ENCODE assay signal across 17 cellular contexts in genomic region chr21:35023396-35024070, GRCh38. TPM values are rescaled to one million over a fixed set of nuclear protein-coding genes. Genes with fewer than 3 reads are reported as not detected.
DNase-seq lines count a peak whose midpoint lies in the region; ATAC-seq and TF ChIP-seq lines count a peak whose summit lies in the region.
"Had no signal": no experiment of that assay in that cellular context is flagged by ENCODE, and none has a peak within 500 bp of the region (broad histone marks: within the 10 kb centered on the region; RNA-seq: fewer than 3 reads in every experiment).

No MANE protein-coding gene starts in this region.

- H3K27me3 ChIP-seq in endodermal cell (ENCODE audit: control insufficient read depth, insufficient read depth, low read length, poor library complexity, severe bottlenecking), result peaks cover 36% of the 10 kb centered on the region
- H3K27me3 ChIP-seq: BE2C, sigmoid colon had no signal

- H3K27ac Mint-ChIP-seq in endodermal cell, result no peak overlapping the region
- peak overlapping the region; percentile 83 for H3K27ac Mint-ChIP-seq in stimulated activated naive B cell treated with anti-CD40 and anti-IgM and Interleukin-4, amounts not matched to agents 10 μg/mL and 1 μg/mL and 100 μg/mL, for 72 hours
- H3K27ac Mint-ChIP-seq: GM23338, type B pancreatic cell had no signal

- H3K36me3 Mint-ChIP-seq in endodermal cell (ENCODE audit: low read depth), result no peaks in the 10 kb centered on the region
- peaks cover 39 to 49% of the 10 kb centered on the region in 2 donors for H3K36me3 Mint-ChIP-seq in stimulated activated naive B cell treated with anti-CD40 and anti-IgM and Interleukin-4, amounts not matched to agents 10 μg/mL and 1 μg/mL and 100 μg/mL, for 72 hours
- H3K36me3 Mint-ChIP-seq: type B pancreatic cell had no signal

- TF ChIP-seq CTCF in endodermal cell (conservative IDR thresholded peaks at IDR 0.05), result no peak

- H3K36me3 ChIP-seq in KOPT-K1 (ENCODE audit: insufficient read depth, low read length) (peaks cover 59% of the 10 kb centered on the region), endodermal cell (ENCODE audit: control insufficient read depth, insufficient read depth, low read length) (no peaks in the 10 kb centered on the region)
- H3K36me3 ChIP-seq: BE2C, sigmoid colon had no signal

- H3K4me3 Mint-ChIP-seq in endodermal cell, result no peak overlapping the region
- peak overlapping the region in 1 of 2 donors; percentile 36 for H3K4me3 Mint-ChIP-seq in stimulated activated naive B cell treated with anti-CD40 and anti-IgM and Interleukin-4, amounts not matched to agents 10 μg/mL and 1 μg/mL and 100 μg/mL, for 72 hours
- H3K4me3 Mint-ChIP-seq: GM23338, type B pancreatic cell had no signal

- peak; percentile 22 for DNase-seq in stimulated activated CD4-positive, alpha-beta T cell treated with anti-CD3 and anti-CD28 coated beads, Interleukin-1b, Interleukin-23, amount 100 ng/mL, for 48 hours
- no peak for DNase-seq in stimulated activated CD4-positive, alpha-beta T cell treated with anti-CD3 and anti-CD28 coated beads, Interleukin-2, amount 100 ng/mL, for 48 hours
- peak; percentile 37 for DNase-seq in endodermal cell
- no peak for DNase-seq in stimulated activated naive B cell treated with anti-CD40 and anti-IgM and Interleukin-4, amounts not matched to agents 10 μg/mL and 1 μg/mL and 100 μg/mL, for 72 hours
- DNase-seq in stimulated activated CD4-positive, alpha-beta T cell treated with anti-CD3 and anti-CD28 coated beads, Interleukin-4, amount 100 ng/mL, for 1 hour, result no peak
- DNase-seq: BE2C, DMS79 treated with DMSO at 0.1 percent for 48 hours, NCI-H1092 treated with DMSO at 0.1 percent for 48 hours, NCI-H2171 treated with DMSO at 0.1 percent for 48 hours, sigmoid colon had no signal

- H3K4me3 ChIP-seq in endodermal cell (ENCODE audit: low read length), result no peak overlapping the region
- H3K4me3 ChIP-seq: GM23338, sigmoid colon had no signal

- H3K9ac ChIP-seq in endodermal cell (ENCODE audit: extremely low read depth, low read length, poor library complexity, severe bottlenecking), result no peak overlapping the region
- H3K9ac ChIP-seq: KMS-11 had no signal

- H3K4me1 ChIP-seq in endodermal cell (ENCODE audit: control insufficient read depth, insufficient read depth, low read length), result peaks cover 4% of the 10 kb centered on the region
- H3K4me1 ChIP-seq: BE2C had no signal

- peaks cover 44% of the 10 kb centered on the region for H3K4me1 Mint-ChIP-seq in endodermal cell
- peaks cover 59 to 92% of the 10 kb centered on the region in 2 donors for H3K4me1 Mint-ChIP-seq in stimulated activated naive B cell treated with anti-CD40 and anti-IgM and Interleukin-4, amounts not matched to agents 10 μg/mL and 1 μg/mL and 100 μg/mL, for 72 hours

- H3K27ac ChIP-seq in KOPT-K1 (ENCODE audit: low read depth, low read length, poor library complexity, severe bottlenecking) (peak overlapping the region; percentile 98), endodermal cell (ENCODE audit: low read depth, low read length) (no peak overlapping the region)
- H3K27ac ChIP-seq: KMS-11, sigmoid colon had no signal

- ATAC-seq in stimulated activated naive B cell treated with anti-CD40 and anti-IgM and Interleukin-4, amounts not matched to agents 10 μg/mL and 1 μg/mL and 100 μg/mL, for 72 hours (replicated peaks), result no peak
- ATAC-seq in GM19455 (IDR thresholded peaks at IDR 0.05; ENCODE audit: unreplicated experiment), result no peak
- ATAC-seq in HG02642 (IDR thresholded peaks at IDR 0.05; ENCODE audit: poor library complexity, unreplicated experiment), result no peak
- ATAC-seq: GM23338 had no signal

- H3K27me3 Mint-ChIP-seq in endodermal cell (ENCODE audit: insufficient read depth), result peaks cover 32% of the 10 kb centered on the region
- H3K27me3 Mint-ChIP-seq in stimulated activated naive B cell treated with anti-CD40 and anti-IgM and Interleukin-4, amounts not matched to agents 10 μg/mL and 1 μg/mL and 100 μg/mL, for 72 hours, result no peaks in the 10 kb centered on the region
- H3K27me3 Mint-ChIP-seq: central memory CD8-positive, alpha-beta T cell had no signal

- H3K9me3 Mint-ChIP-seq in endodermal cell, result no peaks in the 10 kb centered on the region
- H3K9me3 Mint-ChIP-seq in stimulated activated naive B cell treated with anti-CD40 and anti-IgM and Interleukin-4, amounts not matched to agents 10 μg/mL and 1 μg/mL and 100 μg/mL, for 72 hours, result no peaks in the 10 kb centered on the region
- H3K9me3 Mint-ChIP-seq: central memory CD8-positive, alpha-beta T cell; GM23338; type B pancreatic cell had no signal

- WGBS in endodermal cell (ENCODE audit: insufficient coverage in 1 of 2, insufficient read length in 1 of 2), 2 experiments, result 83 to 88% methylated on average over 2 to 3 of the region's 3 CpGs

- H3K9me3 ChIP-seq in KOPT-K1 (ENCODE audit: insufficient read depth, low read length, poor library complexity, severe bottlenecking), result no peaks in the 10 kb centered on the region
- no peaks in the 10 kb centered on the region for H3K9me3 ChIP-seq in endodermal cell (ENCODE audit: control insufficient read depth, low read length)
- H3K9me3 ChIP-seq: BE2C, sigmoid colon had no signal

RNA-seq across cellular contexts. Expression of gene RUNX1, which starts 25.6 kb away (rescaled TPM):
- 1 to 10 TPM in 1 of 2 donors, under 1 TPM in 1; 0.31 to 2.8 TPM for total RNA-seq in endodermal cell
- polyA plus RNA-seq in endodermal cell (2013, experiment 1 of 2), result 0.50 TPM
- polyA plus RNA-seq in endodermal cell (2013, experiment 2 of 2), result 1.0 TPM

Comparison
In these comparisons a context has a peak if more than half of its experiments do, and no peak if none do; other contexts are left out.
1. DNase-seq: peak in stimulated activated CD4-positive, alpha-beta T cell treated with anti-CD3 and anti-CD28 coated beads, Interleukin-1b, Interleukin-23, amount 100 ng/mL, for 48 hours (single experiment) and endodermal cell (single experiment); none in stimulated activated CD4-positive, alpha-beta T cell treated with anti-CD3 and anti-CD28 coated beads, Interleukin-2, amount 100 ng/mL, for 48 hours (0 of 2), stimulated activated naive B cell treated with anti-CD40 and anti-IgM and Interleukin-4, amounts not matched to agents 10 μg/mL and 1 μg/mL and 100 μg/mL, for 72 hours (single experiment) and stimulated activated CD4-positive, alpha-beta T cell treated with anti-CD3 and anti-CD28 coated beads, Interleukin-4, amount 100 ng/mL, for 1 hour (single experiment).